Comparison of ENCODE assay signal across 28 cellular contexts in the genomic region with DNA sequence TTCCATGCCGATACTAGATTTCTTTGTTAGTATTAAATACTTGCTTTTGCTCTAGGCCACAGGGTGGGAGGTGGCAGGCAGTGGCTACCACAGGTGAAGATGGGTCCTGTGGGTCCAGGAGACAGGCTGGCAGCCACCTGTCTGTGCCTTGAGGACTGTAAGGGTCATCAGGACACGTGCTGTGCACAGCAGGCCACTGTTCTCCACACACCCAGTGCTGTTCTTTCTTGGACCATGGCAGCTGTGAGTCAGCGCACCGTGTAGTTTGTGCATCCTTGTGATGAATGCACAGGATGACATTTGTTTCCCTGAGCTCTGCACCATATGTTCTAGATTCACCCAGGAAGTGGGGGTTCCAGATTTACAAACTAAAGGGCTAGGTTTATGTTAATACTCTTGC.
DNase-seq lines count a peak whose midpoint lies in the region; ATAC-seq and TF ChIP-seq lines count a peak whose summit lies in the region.
"Had no signal": no experiment of that assay in that cellular context is flagged by ENCODE, and none has a peak within 500 bp of the region (broad histone marks: within the 10 kb centered on the region; RNA-seq: fewer than 3 reads in every experiment).

No MANE protein-coding gene starts in this region.

- CTCF ChIA-PET in IMR-90 (lab: Yijun Ruan, JAX), result no interaction called here

- H4K8ac ChIP-seq in IMR-90 (ENCODE audit: low read depth in 2 of 2, low read length in 2 of 2), result no peak overlapping the region

- dilution Hi-C loops in IMR-90 (cut with HindIII; ENCODE audit: low sequenced_read_pairs, unreplicated experiment), result no loop called here

- H3K27ac Mint-ChIP-seq in HFFc6, result no peak overlapping the region

- no peak overlapping the region for H4K91ac ChIP-seq in IMR-90 (ENCODE audit: insufficient read depth, low read depth, low read length)

- H2BK120ac ChIP-seq in IMR-90 (ENCODE audit: low read depth, low read length), result no peak overlapping the region

- H3K4me3 Mint-ChIP-seq in HFFc6, result no peak overlapping the region
- H3K4me3 Mint-ChIP-seq: CD8-positive, alpha-beta memory T cell; central memory CD8-positive, alpha-beta T cell; natural killer cell had no signal

- no peak overlapping the region for H3K23ac ChIP-seq in IMR-90 (ENCODE audit: low read depth, low read length)

- H4K5ac ChIP-seq in IMR-90 (ENCODE audit: low read depth, low read length), result no peak overlapping the region

- H2BK20ac ChIP-seq in IMR-90 (ENCODE audit: low read depth, low read length), result no peak overlapping the region

- TF ChIP-seq RAD21 in IMR-90 (IDR thresholded peaks at IDR 0.05; ENCODE audit: low read length), result no peak

- H3K4me1 ChIP-seq in IMR-90 (ENCODE audit: control insufficient read depth, insufficient read depth, low read length), result peaks cover 8% of the 10 kb centered on the region
- H3K4me1 ChIP-seq: BE2C, spleen, suprapubic skin had no signal

- H2BK15ac ChIP-seq in IMR-90 (ENCODE audit: low read depth, low read length), result no peak overlapping the region

- peaks cover 52% of the 10 kb centered on the region for H3K4me1 Mint-ChIP-seq in HFFc6 (ENCODE audit: low read depth)

- no peak for ATAC-seq in IMR-90 (ENCODE audit: low read depth)
- no peak for ATAC-seq in HG02678 (IDR thresholded peaks at IDR 0.05; ENCODE audit: unreplicated experiment)
- ATAC-seq: natural killer cell, right cardiac atrium, SK-N-SH treated with all-trans-retinoic acid at 6 μM for 48 hours had no signal

- BruUV-seq in IMR-90 (replicated peaks; lab: Mats Ljungman, UMichigan), result no TSS peak

- 88% methylated on average over 1 of the region's 4 CpGs; no CpG with 5 or more reads in 1 of the 2 experiments for WGBS in IMR-90 (ENCODE audit: extremely low coverage in 2 of 2, insufficient read length in 1 of 2), 2 experiments

- H3K79me1 ChIP-seq in IMR-90 (ENCODE audit: low read depth in 1 of 2, low read length in 2 of 2), result peaks cover 54 to 90% of the 10 kb centered on the region in 2 experiments

- H3K9me3 Mint-ChIP-seq in HFFc6, result no peaks in the 10 kb centered on the region
- H3K9me3 Mint-ChIP-seq: CD8-positive, alpha-beta memory T cell; central memory CD8-positive, alpha-beta T cell; natural killer cell had no signal

- H3K4ac ChIP-seq in IMR-90 (ENCODE audit: low read depth, low read length), result no peak overlapping the region

- H2AK9ac ChIP-seq in IMR-90 (replicated peaks; ENCODE audit: low read depth, low read length, poor library complexity), result no peak overlapping the region

- no peak overlapping the region for H2AK5ac ChIP-seq in IMR-90 (ENCODE audit: low read depth, low read length)

- TF ChIP-seq CTCF in IMR-90 (conservative IDR thresholded peaks at IDR 0.05; ENCODE audit: low read depth, low read length) (no peak), HFFc6 (IDR thresholded peaks at IDR 0.05) (no peak)

- no peak overlapping the region for H3K4me3 ChIP-seq in IMR-90 (ENCODE audit: insufficient read depth, low read depth, low read length)
- H3K4me3 ChIP-seq: ovary, spleen, suprapubic skin had no signal

- H3K27ac ChIP-seq in IMR-90 (ENCODE audit: insufficient read depth, low read length), result no peak overlapping the region
- peak overlapping the region; percentile 24 for H3K27ac ChIP-seq in cingulate gyrus (ENCODE audit: low read depth, low read length)
- H3K27ac ChIP-seq: ovary, spleen, suprapubic skin had no signal

- POLR2A ChIA-PET in IMR-90 (lab: Charles Lee; ENCODE audit: unreplicated experiment), result no interaction called here

- intact Hi-C loops in IMR-90 (cut with micrococcal nuclease), result no loop called here

- no peak overlapping the region for H2AFZ ChIP-seq in IMR-90 (replicated peaks; ENCODE audit: low read length, poor library complexity)

- peaks cover 3% of the 10 kb centered on the region for H3K27me3 Mint-ChIP-seq in HFFc6 (ENCODE audit: insufficient read depth)
- H3K27me3 Mint-ChIP-seq: central memory CD8-positive, alpha-beta T cell had no signal

- no peak overlapping the region for H3K9ac ChIP-seq in IMR-90 (ENCODE audit: low read depth, low read length)

- peaks cover 44% of the 10 kb centered on the region for H3K9me1 ChIP-seq in IMR-90 (ENCODE audit: insufficient read depth, low read length)

- DNase-seq in G401 (ENCODE audit: low spot score) (peak; percentile 18), IMR-90 (peak; percentile 38), medulla oblongata (ENCODE audit: extremely low spot score) (peak; percentile 32), amniotic stem cell (lab: John Stamatoyannopoulos, UW) (no peak), NCI-H2029 treated with DMSO at 0.1 percent for 48 hours (lab: John Stamatoyannopoulos, UW) (no peak), HFFc6 (no peak)
- DNase-seq: ACHN; activated CD4-positive, alpha-beta T cell treated with anti-CD3 and anti-CD28 coated beads for 48 hours; activated gamma-delta T cell treated with Interleukin-2 at 50 U/mL for 16 hours; activated T-cell treated with anti-CD3 and anti-CD28 coated beads, Interleukin-2, amount 50 U/mL, for 1 hour; BE2C; CD8-positive, alpha-beta memory T cell; DMS153; GDM1; natural killer cell; NCI-H1105; NCI-H2107; NCI-H446; ovary; right cardiac atrium; spleen; stimulated activated CD4-positive, alpha-beta T cell treated with anti-CD3 and anti-CD28 coated beads, Interleukin-2, amount 100 ng/mL, for 48 hours; T-helper 2 cell had no signal

- in situ Hi-C loops in G401 (cut with HindIII; ENCODE audit: low sequenced_read_pairs) (no loop called here), IMR-90 (cut with MboI; ENCODE audit: low sequenced_read_pairs) (no loop called here)

- peaks cover 3% of the 10 kb centered on the region; the same call in 1 of the 2 replicates for H3K36me3 ChIP-seq in IMR-90 (ENCODE audit: control insufficient read depth, insufficient read depth, low read length)
- H3K36me3 ChIP-seq: BE2C, ovary, suprapubic skin had no signal

- H3K27me3 ChIP-seq in IMR-90 (ENCODE audit: control insufficient read depth, insufficient read depth, low read length), result no peaks in the 10 kb centered on the region
- H3K27me3 ChIP-seq: BE2C, ovary, spleen, suprapubic skin had no signal

- H2BK5ac ChIP-seq in IMR-90 (ENCODE audit: low read depth, low read length, poor library complexity, severe bottlenecking), result no peak overlapping the region

- H3K18ac ChIP-seq in IMR-90 (ENCODE audit: low read depth, low read length), result no peak overlapping the region

- no peak overlapping the region for H3K56ac ChIP-seq in IMR-90 (ENCODE audit: extremely low read depth, insufficient read depth, low read length)

- H3K9me3 ChIP-seq in IMR-90 (ENCODE audit: control insufficient read depth, insufficient read depth, low read length), result no peaks in the 10 kb centered on the region
- H3K9me3 ChIP-seq: BE2C, ovary, spleen, suprapubic skin had no signal

- peaks cover 64% of the 10 kb centered on the region for H4K20me1 ChIP-seq in IMR-90 (ENCODE audit: insufficient read depth, low read length)

- H3K4me2 ChIP-seq in IMR-90 (ENCODE audit: low read depth, low read length), result no peak overlapping the region

- peaks cover 42% of the 10 kb centered on the region for H3K36me3 Mint-ChIP-seq in HFFc6 (ENCODE audit: low read depth)
- H3K36me3 Mint-ChIP-seq: natural killer cell had no signal

- TF ChIP-seq POLR2A in IMR-90 (IDR thresholded peaks at IDR 0.05; ENCODE audit: low read depth, low read length), result no peak

- no peak overlapping the region for H3K14ac ChIP-seq in IMR-90 (replicated peaks; ENCODE audit: low read depth, low read length)

TF ChIP-seq in IMR-90, 13 proteins besides CTCF, POLR2A, EP300 and RAD21:
- TF ChIP-seq FOS (IDR thresholded peaks at IDR 0.05; ENCODE audit: low read depth, low read length) (no peak), RFX5 (IDR thresholded peaks at IDR 0.05; ENCODE audit: low read depth, low read length) (no peak), MAZ (IDR thresholded peaks at IDR 0.05; ENCODE audit: borderline replicate concordance, low read depth, low read length) (no peak), RCOR1 (IDR thresholded peaks at IDR 0.05; ENCODE audit: insufficient replicate concordance, low read length) (no peak)
TF ChIP-seq in IMR-90: peak in this region for 0.

Comparison
In these comparisons a context has a peak if more than half of its experiments do, and no peak if none do; other contexts are left out.
1. DNase-seq: peak in G401 (single experiment), IMR-90 (single experiment) and medulla oblongata (single experiment); none in amniotic stem cell (single experiment), NCI-H2029 treated with DMSO at 0.1 percent for 48 hours (single experiment) and HFFc6 (single experiment).